ENCODE assay signal across 8 cellular contexts in genomic region chr4:153506341-153506967, GRCh38. TPM values are rescaled to one million over a fixed set of nuclear protein-coding genes. Genes with fewer than 3 reads are reported as not detected.
DNase-seq lines count a peak whose midpoint lies in the region; ATAC-seq, FAIRE-seq and TF ChIP-seq lines count a peak whose summit lies in the region.
"Not testable (repeated sequence)": the region's sequence is repeated elsewhere in the genome, so short reads cannot be mapped to it uniquely, and the experiment has no call there.

No MANE protein-coding gene starts in this region.

- not testable (repeated sequence) for H4K20me1 ChIP-seq in HepG2 (ENCODE audit: insufficient read depth, low read length)

- not testable (repeated sequence) for H3K9me3 Mint-ChIP-seq in CD8-positive, alpha-beta T cell; IgD-negative memory B cell; activated CD4-positive, alpha-beta T cell treated with anti-CD3 and anti-CD28 coated beads for 36 hours (ENCODE audit: low read depth); activated naive CD8-positive, alpha-beta T cell (ENCODE audit: low read depth)

- peak overlapping the region; percentile 85 for H3K27ac Mint-ChIP-seq in CD8-positive, alpha-beta T cell
- H3K27ac Mint-ChIP-seq in IgD-negative memory B cell = peak overlapping the region in 2 of 3 donors; percentile 8 to 71
- H3K27ac Mint-ChIP-seq in activated CD4-positive, alpha-beta T cell treated with anti-CD3 and anti-CD28 coated beads for 36 hours = peak overlapping the region; percentile 24
- H3K27ac Mint-ChIP-seq in activated naive CD8-positive, alpha-beta T cell = peak overlapping the region; percentile 91

- H3K36me3 Mint-ChIP-seq in CD8-positive, alpha-beta T cell = peaks cover 57% of the 10 kb centered on the region
- not testable (repeated sequence) for H3K36me3 Mint-ChIP-seq in IgD-negative memory B cell
- H3K36me3 Mint-ChIP-seq in activated CD4-positive, alpha-beta T cell treated with anti-CD3 and anti-CD28 coated beads for 36 hours (ENCODE audit: low read depth) = peaks cover 60% of the 10 kb centered on the region
- H3K36me3 Mint-ChIP-seq in activated naive CD8-positive, alpha-beta T cell = peaks cover 34% of the 10 kb centered on the region

- TF ChIP-seq CTCF in CD8-positive, alpha-beta T cell (IDR thresholded peaks at IDR 0.05); bronchial epithelial cell (IDR thresholded peaks at IDR 0.05; ENCODE audit: insufficient read depth, low read length, severe bottlenecking); HepG2 (CRISPR knock-in tag; IDR thresholded peaks at IDR 0.05); pancreas (IDR thresholded peaks at IDR 0.05): not testable (repeated sequence)

- intact Hi-C loops in CD8-positive, alpha-beta T cell (cut with DNase I, micrococcal nuclease); activated CD4-positive, alpha-beta T cell treated with anti-CD3 and anti-CD28 coated beads for 36 hours (cut with DNase I, micrococcal nuclease); pancreas (cut with DNase I): not testable (repeated sequence)
- intact Hi-C loops in HepG2 (cut with micrococcal nuclease; ENCODE audit: unreplicated experiment) = loop anchor here (5.0 kb wide), 1 partner anchor 56 kb away; no protein-coding TSS in a partner anchor

- H3K4me1 Mint-ChIP-seq in CD8-positive, alpha-beta T cell (ENCODE audit: low read depth) = peaks cover 75% of the 10 kb centered on the region
- H3K4me1 Mint-ChIP-seq in IgD-negative memory B cell = peaks cover 48 to 63% (median 51%) of the 10 kb centered on the region in 3 donors
- peaks cover 78% of the 10 kb centered on the region for H3K4me1 Mint-ChIP-seq in activated CD4-positive, alpha-beta T cell treated with anti-CD3 and anti-CD28 coated beads for 36 hours
- H3K4me1 Mint-ChIP-seq in activated naive CD8-positive, alpha-beta T cell (ENCODE audit: low read depth) = peaks cover 83% of the 10 kb centered on the region

- not testable (repeated sequence) for FAIRE-seq in bronchial epithelial cell (lab: Jason Lieb, UNC); pancreas (lab: Jason Lieb, UNC)
- FAIRE-seq in HepG2 (lab: Jason Lieb, UNC) = peak; percentile 32

- H3K4me1 ChIP-seq in CD8-positive, alpha-beta T cell (ENCODE audit: insufficient read depth, low read length) = peaks cover 58% of the 10 kb centered on the region
- H3K4me1 ChIP-seq in HepG2 (ENCODE audit: insufficient read depth, low read length) (peaks cover 47% of the 10 kb centered on the region), pancreas (peaks cover 4 to 35% (median 8%) of the 10 kb centered on the region in 3 donors), thymus (ENCODE audit: control insufficient read depth, insufficient read depth, low read length) (peaks cover 13% of the 10 kb centered on the region)

- H3K4me3 ChIP-seq in CD8-positive, alpha-beta T cell (ENCODE audit: low read depth, low read length); bronchial epithelial cell (ENCODE audit: low read depth, low read length); HepG2 (replicated peaks in 1 of 3; ENCODE audit: insufficient read depth in 1 of 3, low read depth in 2 of 3, low read length in 3 of 3); pancreas; thymus (ENCODE audit: low read length): not testable (repeated sequence)

- not testable (repeated sequence) for H3K4me2 ChIP-seq in HepG2 (ENCODE audit: low read depth, low read length)

- not testable (repeated sequence) for TF ChIP-seq RAD21 in HepG2 (CRISPR knock-in tag; IDR thresholded peaks at IDR 0.05)

- not testable (repeated sequence) for TF ChIP-seq POLR2A in HepG2 (IDR thresholded peaks at IDR 0.05; ENCODE audit: insufficient read depth in 1 of 2, low read depth in 2 of 2, low read length in 2 of 2)

- H3K27me3 ChIP-seq in CD8-positive, alpha-beta T cell (ENCODE audit: insufficient read depth, low read length); bronchial epithelial cell (ENCODE audit: control insufficient read depth, insufficient read depth, low read length); HepG2 (ENCODE audit: control insufficient read depth in 1 of 2, insufficient read depth in 2 of 2, low read length in 2 of 2); pancreas; thymus (ENCODE audit: control insufficient read depth, insufficient read depth): not testable (repeated sequence)

- not testable (repeated sequence) for TF ChIP-seq EP300 in HepG2 (IDR thresholded peaks at IDR 0.05; ENCODE audit: low read depth in 2 of 2, low read length in 2 of 2); HepG2 (CRISPR knock-in tag; IDR thresholded peaks at IDR 0.05; ENCODE audit: borderline replicate concordance)

- H2AFZ ChIP-seq in HepG2 (ENCODE audit: low read length) = not testable (repeated sequence)

- not testable (repeated sequence) for H3K27me3 Mint-ChIP-seq in CD8-positive, alpha-beta T cell (ENCODE audit: low read depth); IgD-negative memory B cell; activated CD4-positive, alpha-beta T cell treated with anti-CD3 and anti-CD28 coated beads for 36 hours; activated naive CD8-positive, alpha-beta T cell

- H3K4me3 Mint-ChIP-seq in CD8-positive, alpha-beta T cell; activated CD4-positive, alpha-beta T cell treated with anti-CD3 and anti-CD28 coated beads for 36 hours: not testable (repeated sequence)
- peak overlapping the region in 1 of 4 donors; percentile 1 for H3K4me3 Mint-ChIP-seq in IgD-negative memory B cell
- peak overlapping the region; percentile 35 for H3K4me3 Mint-ChIP-seq in activated naive CD8-positive, alpha-beta T cell

- CTCF ChIA-PET in CD8-positive, alpha-beta T cell (lab: Charles Lee); HepG2 (lab: Yijun Ruan, JAX; ENCODE audit: low intra/inter-chr PET ratio, low total read pairs): not testable (repeated sequence)
- CTCF ChIA-PET in activated CD4-positive, alpha-beta T cell treated with anti-CD3 and anti-CD28 coated beads for 36 hours (lab: Charles Lee) = interaction anchor here (1.2 kb wide), 1 partner anchor 17 kb away, joined by 3 read pairs; no protein-coding TSS in a partner anchor

- WGBS in HepG2 (ENCODE audit: low lambda C conversion rate) = 13% methylated on average over 7 of the region's 7 CpGs
- 92 to 95% methylated on average over 7 of the region's 7 CpGs for WGBS in pancreas, 2 donors
- WGBS in thymus = 93% methylated on average over 7 of the region's 7 CpGs

- POLR2A ChIA-PET in CD8-positive, alpha-beta T cell (lab: Charles Lee) = interaction anchor here (1.2 kb wide), 1 partner anchor 68 kb away, joined by 3 read pairs; no protein-coding TSS in a partner anchor
- POLR2A ChIA-PET in activated CD4-positive, alpha-beta T cell treated with anti-CD3 and anti-CD28 coated beads for 36 hours (lab: Charles Lee) = not testable (repeated sequence)
- POLR2A ChIA-PET in HepG2 (lab: Yijun Ruan, JAX) = interaction anchor here (1.1 kb wide), 1 partner anchor 13 kb away, joined by 3 read pairs; no protein-coding TSS in a partner anchor

- H3K9ac ChIP-seq in HepG2 (ENCODE audit: insufficient read depth, low read depth, low read length) = not testable (repeated sequence)

- H3K27ac ChIP-seq in CD8-positive, alpha-beta T cell (ENCODE audit: low read depth, low read length) = not testable (repeated sequence)
- H3K27ac ChIP-seq in HepG2 (ENCODE audit: extremely low read length, insufficient read depth, low read length) (peak overlapping the region; percentile 16), pancreas (peak overlapping the region in 1 of 4 donors; percentile 56), thymus (ENCODE audit: low read depth) (peak overlapping the region; percentile 58)

- in situ Hi-C loops in HepG2 (cut with HindIII; ENCODE audit: extremely low pct_ligation_motif_present, low pct_unique_long_range_greater_than_20kb) = not testable (repeated sequence)

- DNase-seq in CD8-positive, alpha-beta T cell; pancreas: not testable (repeated sequence)
- DNase-seq in activated CD4-positive, alpha-beta T cell treated with anti-CD3 and anti-CD28 coated beads for 36 hours = peak; percentile 46
- peak; percentile 41 for DNase-seq in bronchial epithelial cell (ENCODE audit: low read depth)
- peak; percentile 67 for DNase-seq in HepG2 (ENCODE audit: low spot score)

- ATAC-seq in CD8-positive, alpha-beta T cell = not testable (repeated sequence)
- peak; percentile 28 for ATAC-seq in activated CD4-positive, alpha-beta T cell treated with anti-CD3 and anti-CD28 coated beads for 36 hours
- peak; percentile 84 for ATAC-seq in HepG2
- ATAC-seq in pancreas = peak; percentile 60 to 75 (median 65)

- H3K9me3 ChIP-seq in CD8-positive, alpha-beta T cell (ENCODE audit: low read length); HepG2 (ENCODE audit: low read length); pancreas; thymus (ENCODE audit: control insufficient read depth): not testable (repeated sequence)

- H3K36me3 ChIP-seq in CD8-positive, alpha-beta T cell (ENCODE audit: insufficient read depth, low read length); bronchial epithelial cell (ENCODE audit: control insufficient read depth, insufficient read depth, low read length); HepG2 (replicated peaks in 1 of 2; ENCODE audit: control insufficient read depth in 1 of 2, insufficient read depth in 2 of 2, low read length in 2 of 2); pancreas: not testable (repeated sequence)
- H3K36me3 ChIP-seq in thymus (ENCODE audit: control insufficient read depth, insufficient read depth) = peaks cover 22% of the 10 kb centered on the region

- H3K79me2 ChIP-seq in HepG2 (ENCODE audit: insufficient read depth, low read length) = not testable (repeated sequence)

- not testable (repeated sequence) for BruUV-seq in HepG2 (replicated peaks; lab: Mats Ljungman, UMichigan)

RNA-seq across cellular contexts. Expression of gene TMEM131L, which starts 40.3 kb away (rescaled TPM):
- total RNA-seq in CD8-positive, alpha-beta T cell = 10 to 100 TPM; 80.8 to 83.1 TPM
- polyA plus RNA-seq in IgD-negative memory B cell (48.4 TPM), HepG2 (2011; rRNA removed) (2.2 and 2.8 TPM in 2 replicates), pancreas (10 to 100 TPM in 1 of 2 donors, 1 to 10 TPM in 1; 9.4 to 11.2 TPM), thymus (32.8 TPM)
- 10 to 100 TPM; 45.8 to 45.9 TPM for total RNA-seq in activated CD4-positive, alpha-beta T cell treated with anti-CD3 and anti-CD28 coated beads for 36 hours
- total RNA-seq in bronchial epithelial cell (7.9 TPM in 2 replicates), HepG2 (2016; rRNA removed; fragmentation: Illumina TruSeq; extraction: Trizol) (2.4 and 4.5 TPM in 2 replicates), pancreas (10 to 100 TPM; 17.0 to 29.5 (median 25.0) TPM)
- total RNA-seq in HepG2 (2016; cell fraction: cytosol; rRNA removed; fragmentation: Illumina TruSeq; extraction: Trizol; ENCODE audit: low read depth) = 1.2 and 1.4 TPM in 2 replicates
- total RNA-seq in HepG2 (2016; cell fraction: insoluble cytoplasmic fraction; rRNA removed; fragmentation: Illumina TruSeq; extraction: Trizol) = 2.7 and 4.5 TPM in 2 replicates
- total RNA-seq in HepG2 (2016; cell fraction: membrane; rRNA removed; fragmentation: Illumina TruSeq; extraction: Trizol) = 1.1 and 2.7 TPM in 2 replicates
- total RNA-seq in HepG2 (2016; cell fraction: nucleus; rRNA removed; fragmentation: Illumina TruSeq; extraction: Trizol) = 10.8 and 10.9 TPM in 2 replicates
- polyA plus RNA-seq in HepG2 (2011; cell fraction: cytosol; rRNA removed) = 1.3 and 2.2 TPM in 2 replicates
- polyA plus RNA-seq in HepG2 (2011; cell fraction: nucleus; rRNA removed) = 4.1 and 4.5 TPM in 2 replicates
- 2.3 and 5.2 TPM in 2 replicates for polyA plus RNA-seq in HepG2 (2012)
- polyA plus RNA-seq in HepG2 (2016; cell fraction: cytosol; fragmentation: Illumina TruSeq; extraction: Trizol; ENCODE audit: low read depth) = 0.16 and 0.25 TPM in 2 replicates
- polyA plus RNA-seq in HepG2 (2016; cell fraction: insoluble cytoplasmic fraction; fragmentation: Illumina TruSeq; extraction: Trizol; ENCODE audit: low read depth) = 1.7 and 2.1 TPM in 2 replicates
- 0.18 and 0.30 TPM in 2 replicates for polyA plus RNA-seq in HepG2 (2016; cell fraction: membrane; fragmentation: Illumina TruSeq; extraction: Trizol; ENCODE audit: low read depth)
- 6.6 and 8.4 TPM in 2 replicates for polyA plus RNA-seq in HepG2 (2016; cell fraction: nucleus; fragmentation: Illumina TruSeq; extraction: Trizol; ENCODE audit: insufficient read depth, low read depth)
- 5.2 and 8.7 TPM in 2 replicates for polyA minus RNA-seq in HepG2 (2011; rRNA and poly(A)+ RNA removed; ENCODE audit: low replicate concordance)
- 3.6 and 7.2 TPM in 2 replicates for polyA minus RNA-seq in HepG2 (2011; cell fraction: cytosol; rRNA and poly(A)+ RNA removed)
- 10.8 and 14.8 TPM in 2 replicates for polyA minus RNA-seq in HepG2 (2011; cell fraction: nucleus; rRNA and poly(A)+ RNA removed)

Comparison
In these comparisons a context has a peak if more than half of its experiments do, and no peak if none do; other contexts are left out.
1. H3K27ac Mint-ChIP-seq: peak in every context shown above with its lines; median percentile 91 in activated naive CD8-positive, alpha-beta T cell; 85 in CD8-positive, alpha-beta T cell; 40 in IgD-negative memory B cell; 24 in activated CD4-positive, alpha-beta T cell treated with anti-CD3 and anti-CD28 coated beads for 36 hours.